ENCODE assay signal across 8 cellular contexts in genomic region chr15:45166792-45167630, GRCh38. TPM values are rescaled to one million over a fixed set of nuclear protein-coding genes. Genes with fewer than 3 reads are reported as not detected.
DNase-seq lines count a peak whose midpoint lies in the region; ATAC-seq and TF ChIP-seq lines count a peak whose summit lies in the region.

No MANE protein-coding gene starts in this region.

- H3K9me3 ChIP-seq in left ventricle myocardium inferior (replicated peaks) (no peaks in the 10 kb centered on the region), prostate gland (no peaks in the 10 kb centered on the region)

- intact Hi-C loops in left ventricle myocardium inferior (cut with micrococcal nuclease) (no loop called here), prostate gland (cut with DNase I) (loop anchor here (2.0 to 10.0 kb wide), 5 partner anchors 32 to 418 kb away; partner anchors contain the start of genes BLOC1S6 and GATM)

- WGBS in adipose tissue, 3 donors: 0 to 1% (median 1%) methylated on average over 49 to 84 of the region's 84 CpGs
- WGBS in prostate gland: 0% methylated on average over 45 of the region's 84 CpGs
- under 1% methylated on average over 84 of the region's 84 CpGs for WGBS in urinary bladder

- H3K27ac ChIP-seq in adipose tissue (ENCODE audit: low read depth, low read length): peak overlapping the region; percentile 93
- peak overlapping the region; percentile 95 for H3K27ac ChIP-seq in left ventricle myocardium inferior (replicated peaks)
- peak overlapping the region; percentile 95 to 96 for H3K27ac ChIP-seq in prostate gland
- H3K27ac ChIP-seq in urinary bladder (ENCODE audit: low read depth): peak overlapping the region; percentile 96

- peak overlapping the region; percentile 58 for H3K4me3 ChIP-seq in GM12865 (ENCODE audit: low read depth, low read length)
- H3K4me3 ChIP-seq in left ventricle myocardium inferior: peak overlapping the region; percentile 70
- H3K4me3 ChIP-seq in prostate gland: peak overlapping the region; percentile 53 to 63
- H3K4me3 ChIP-seq in urinary bladder (ENCODE audit: low read depth, low read length): peak overlapping the region; percentile 65

- H3K36me3 ChIP-seq in left ventricle myocardium inferior: no peaks in the 10 kb centered on the region
- no peaks in the 10 kb centered on the region for H3K36me3 ChIP-seq in prostate gland
- H3K36me3 ChIP-seq in urinary bladder (ENCODE audit: insufficient read depth): no peaks in the 10 kb centered on the region

- ATAC-seq in HG02571 (IDR thresholded peaks at IDR 0.05; ENCODE audit: unreplicated experiment): peak; percentile 96

- TF ChIP-seq CTCF in GM12865 (IDR thresholded peaks at IDR 0.05; ENCODE audit: insufficient read depth, low read depth, low read length, missing control alignments) (peak; percentile 82), left ventricle myocardium inferior (IDR thresholded peaks at IDR 0.05; ENCODE audit: borderline replicate concordance) (peak; percentile 77), prostate gland (IDR thresholded peaks at IDR 0.05) (peak in 3 of 4 experiments; percentile 47 to 61 (median 61))

- peak; percentile 93 for DNase-seq in GM12865 (ENCODE audit: low read depth)
- DNase-seq in NAMALWA (ENCODE audit: low spot score): peak; percentile 92
- peak; percentile 32 to 75 for DNase-seq in SW 1271 (lab: John Stamatoyannopoulos, UW)
- peak; percentile 86 for DNase-seq in left ventricle myocardium inferior
- DNase-seq in prostate gland (ENCODE audit: low spot score): peak; percentile 72

- peak; percentile 25 for TF ChIP-seq POLR2A in prostate gland (IDR thresholded peaks at IDR 0.05)

- H3K27me3 ChIP-seq in left ventricle myocardium inferior (ENCODE audit: low read depth): no peaks in the 10 kb centered on the region
- no peaks in the 10 kb centered on the region for H3K27me3 ChIP-seq in prostate gland (replicated peaks; ENCODE audit: insufficient read depth)

- peaks cover 39% of the 10 kb centered on the region for H3K4me1 ChIP-seq in left ventricle myocardium inferior
- peaks cover 4% of the 10 kb centered on the region for H3K4me1 ChIP-seq in prostate gland (replicated peaks)
- no peaks in the 10 kb centered on the region for H3K4me1 ChIP-seq in urinary bladder (ENCODE audit: insufficient read depth)

RNA-seq across cellular contexts. Expression of gene SHF, which starts 20.8 kb away (rescaled TPM):
- polyA plus RNA-seq in adipose tissue: 10 to 100 TPM in 1 of 3 donors, 1 to 10 TPM in 2; 1.5 to 13.5 (median 2.9) TPM
- 4.4 TPM for total RNA-seq in left ventricle myocardium inferior
- total RNA-seq in prostate gland: 10 to 100 TPM; 11.2 to 13.7 TPM
- total RNA-seq in urinary bladder: 11.4 TPM
- polyA plus RNA-seq in urinary bladder: 13.4 TPM

RNA-seq across cellular contexts. Expression of gene DUOX1, which starts 37.2 kb away (rescaled TPM):
- polyA plus RNA-seq in adipose tissue (1 to 10 TPM in 1 of 3 donors, under 1 TPM in 2; 0.20 to 4.1 (median 0.34) TPM), urinary bladder (7.1 TPM)
- total RNA-seq in left ventricle myocardium inferior (0.80 TPM), prostate gland (10 to 100 TPM; 18.4 to 32.1 TPM), urinary bladder (10.3 TPM)

RNA-seq across cellular contexts. Expression of gene DUOXA1, which starts 37.3 kb away (rescaled TPM):
- polyA plus RNA-seq in adipose tissue: 1 to 10 TPM in 1 of 3 donors, under 1 TPM in 2; 0.14 to 3.3 (median 0.90) TPM
- total RNA-seq in left ventricle myocardium inferior: 0.30 TPM
- total RNA-seq in prostate gland: 10 to 100 TPM; 17.6 to 38.8 TPM
- 12.3 TPM for total RNA-seq in urinary bladder
- polyA plus RNA-seq in urinary bladder: 12.1 TPM

RNA-seq across cellular contexts. Expression of gene DUOXA2, which starts 52.9 kb away (rescaled TPM):
- polyA plus RNA-seq in adipose tissue (under 1 TPM; 0.13 to 0.95 (median 0.56) TPM), urinary bladder (0.52 TPM)
- total RNA-seq in left ventricle myocardium inferior (not detected), prostate gland (not detected), urinary bladder (0.42 TPM)

RNA-seq across cellular contexts. Expression of gene DUOX2, which starts 53.0 kb away (rescaled TPM):
- polyA plus RNA-seq in adipose tissue (1 to 10 TPM in 2 of 3 donors, under 1 TPM in 1; 0.08 to 1.6 (median 1.1) TPM), urinary bladder (2.4 TPM)
- total RNA-seq in left ventricle myocardium inferior (0.05 TPM), prostate gland (1 to 10 TPM; 2.3 to 2.5 TPM), urinary bladder (1.5 TPM)

Comparison
In these comparisons a context has a peak if more than half of its experiments do, and no peak if none do; other contexts are left out.
1. Peak in every context shown above with its lines: DNase-seq, ATAC-seq, H3K4me3 ChIP-seq and H3K27ac ChIP-seq.
2. RNA of gene DUOXA1, which starts 37.3 kb away (total RNA-seq): 17.6 to 38.8 TPM in prostate gland and 12.3 TPM in urinary bladder (single experiment); 0.30 TPM in left ventricle myocardium inferior (single experiment); every median in the first group is over 10 times any median in the second.